16 cellular contexts compared by ENCODE assay signal in the genomic region with DNA sequence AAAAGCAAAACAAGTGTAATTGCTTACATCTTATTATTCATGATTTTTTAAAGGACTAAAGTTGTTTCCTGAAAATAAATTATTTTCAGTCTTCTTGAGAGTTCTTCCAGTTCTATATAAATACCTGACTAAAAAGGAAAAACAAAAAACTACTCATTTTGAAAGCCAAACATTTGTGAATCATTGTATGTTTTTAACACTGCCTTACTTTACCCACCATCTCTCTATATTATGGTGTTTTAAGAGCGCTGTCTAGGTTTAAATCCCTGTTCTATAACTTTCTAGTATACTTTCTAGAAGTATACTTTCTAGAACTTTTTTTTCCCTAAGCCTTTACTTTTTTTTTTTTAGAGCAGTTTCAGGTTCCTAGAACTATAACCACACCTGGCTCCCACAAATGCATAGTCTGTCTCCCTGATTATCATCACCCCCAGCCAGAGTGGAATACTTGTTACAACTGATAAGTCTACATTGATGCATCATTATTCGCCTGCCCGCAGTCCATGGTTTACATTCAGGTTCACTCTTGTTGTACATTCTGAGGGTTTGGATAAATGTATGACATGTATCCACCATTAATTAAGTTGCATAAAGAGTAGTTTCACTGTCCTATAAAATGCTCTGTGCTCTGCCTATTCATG. TPM values are rescaled to one million over a fixed set of nuclear protein-coding genes. Genes with fewer than 3 reads are reported as not detected.
DNase-seq lines count a peak whose midpoint lies in the region; ATAC-seq and TF ChIP-seq lines count a peak whose summit lies in the region.
"Had no signal": no experiment of that assay in that cellular context is flagged by ENCODE, and none has a peak within 500 bp of the region (broad histone marks: within the 10 kb centered on the region; RNA-seq: fewer than 3 reads in every experiment).

No MANE protein-coding gene starts in this region.

- peaks cover 100% of the 10 kb centered on the region for H3K79me2 ChIP-seq in Loucy (ENCODE audit: insufficient read depth, low read length)

- H3K27ac Mint-ChIP-seq in activated naive CD4-positive, alpha-beta T cell treated with anti-CD3 and anti-CD28 coated beads for 36 hours, result peak overlapping the region; percentile 25
- H3K27ac Mint-ChIP-seq in activated naive CD8-positive, alpha-beta T cell, result peak overlapping the region; percentile 79

- H3K9me2 ChIP-seq in Loucy (replicated peaks; ENCODE audit: low read depth, low read length), result no peaks in the 10 kb centered on the region

- no peak overlapping the region for H3K4me3 Mint-ChIP-seq in activated naive CD4-positive, alpha-beta T cell treated with anti-CD3 and anti-CD28 coated beads for 36 hours
- H3K4me3 Mint-ChIP-seq in activated naive CD8-positive, alpha-beta T cell, result peak overlapping the region; percentile 32

- H3K9ac ChIP-seq in Loucy (ENCODE audit: low read depth, low read length, poor library complexity, severe bottlenecking), result no peak overlapping the region
- H3K9ac ChIP-seq: BLaER1, KMS-11 had no signal

- H4K20me1 ChIP-seq in Loucy (ENCODE audit: insufficient read depth, low read length, poor library complexity, severe bottlenecking), result peaks cover 97% of the 10 kb centered on the region

- H3K27me3 ChIP-seq in Loucy (ENCODE audit: insufficient read depth, low read length, poor library complexity, severe bottlenecking), result no peaks in the 10 kb centered on the region
- H3K27me3 ChIP-seq: BLaER1, MG63 had no signal

- H2AFZ ChIP-seq in Loucy (ENCODE audit: low read length), result no peak overlapping the region

- no peak for TF ChIP-seq CTCF in Loucy (conservative IDR thresholded peaks at IDR 0.05; ENCODE audit: low read length)

- no peaks in the 10 kb centered on the region for H3F3A ChIP-seq in Loucy (ENCODE audit: low read depth)

- peaks cover 73% of the 10 kb centered on the region for H3K4me1 Mint-ChIP-seq in activated naive CD4-positive, alpha-beta T cell treated with anti-CD3 and anti-CD28 coated beads for 36 hours (ENCODE audit: low read depth)
- peaks cover 82% of the 10 kb centered on the region for H3K4me1 Mint-ChIP-seq in activated naive CD8-positive, alpha-beta T cell (ENCODE audit: low read depth)

- H3K36me3 ChIP-seq in Loucy (ENCODE audit: insufficient read depth, low read length), result peaks cover 5% of the 10 kb centered on the region; the same call in 1 of the 2 replicates

- peaks cover 54% of the 10 kb centered on the region for H3K4me1 ChIP-seq in Loucy (ENCODE audit: insufficient read depth, low read length, poor library complexity, severe bottlenecking)
- H3K4me1 ChIP-seq: BLaER1 had no signal

- intact Hi-C loops in activated naive CD4-positive, alpha-beta T cell treated with anti-CD3 and anti-CD28 coated beads for 36 hours (cut with micrococcal nuclease), result loop anchor here (1.0 kb wide), 2 partner anchors 8 to 18 kb away; no protein-coding TSS in a partner anchor

- CTCF ChIA-PET in activated naive CD4-positive, alpha-beta T cell treated with anti-CD3 and anti-CD28 coated beads for 36 hours (lab: Charles Lee), result interaction anchor here (1.2 to 1.3 kb wide), 2 partner anchors 11 to 13 kb away, joined by 4 to 7 read pairs; no protein-coding TSS in a partner anchor

- peak overlapping the region; percentile 73 for H3K4me2 ChIP-seq in Loucy (ENCODE audit: low read depth, low read length, poor library complexity, severe bottlenecking)
- H3K4me2 ChIP-seq: BLaER1, KMS-11 had no signal

- H3K27me3 Mint-ChIP-seq in activated naive CD4-positive, alpha-beta T cell treated with anti-CD3 and anti-CD28 coated beads for 36 hours (ENCODE audit: low read depth), result no peaks in the 10 kb centered on the region
- no peaks in the 10 kb centered on the region for H3K27me3 Mint-ChIP-seq in activated naive CD8-positive, alpha-beta T cell

- peak; percentile 29 for DNase-seq in activated naive CD4-positive, alpha-beta T cell treated with anti-CD3 and anti-CD28 coated beads for 36 hours
- no peak for DNase-seq in activated naive CD4-positive, alpha-beta T cell (lab: John Stamatoyannopoulos, UW)
- DNase-seq in stimulated activated naive CD8-positive, alpha-beta T cell treated with anti-CD3 and anti-CD28 coated beads, Interleukin-15, Interleukin-2, amounts not matched to agents 100 U/mL and 50 U/mL, for 24 hours, result no peak
- no peak for DNase-seq in AG20443 (ENCODE audit: low spot score)
- DNase-seq: DMS153, MG63, NCI-H1105, NCI-H1694 treated with DMSO at 0.1 percent for 48 hours, NCI-H345, NCI-H526 treated with DMSO at 0.1 percent for 48 hours, PC-3 had no signal

- peak; percentile 54 for ATAC-seq in stimulated activated naive CD8-positive, alpha-beta T cell treated with anti-CD3 and anti-CD28 coated beads, Interleukin-15, Interleukin-2, amounts not matched to agents 100 U/mL and 50 U/mL, for 24 hours
- ATAC-seq in SK-N-SH treated with all-trans-retinoic acid at 6 μM for 48 hours, result no peak
- ATAC-seq: PC-3 had no signal

- no peaks in the 10 kb centered on the region for H3K9me3 ChIP-seq in Loucy (ENCODE audit: insufficient read depth, low read depth, low read length)
- H3K9me3 ChIP-seq: MG63 had no signal

- no peaks in the 10 kb centered on the region for H3K9me3 Mint-ChIP-seq in activated naive CD4-positive, alpha-beta T cell treated with anti-CD3 and anti-CD28 coated beads for 36 hours
- no peaks in the 10 kb centered on the region for H3K9me3 Mint-ChIP-seq in activated naive CD8-positive, alpha-beta T cell (ENCODE audit: low read depth)

- peak overlapping the region; percentile 10 for H3K4me3 ChIP-seq in Loucy (ENCODE audit: low read length, poor library complexity, severe bottlenecking)
- H3K4me3 ChIP-seq: BLaER1, MG63 had no signal

- peaks cover 6% of the 10 kb centered on the region for H3K36me3 Mint-ChIP-seq in activated naive CD4-positive, alpha-beta T cell treated with anti-CD3 and anti-CD28 coated beads for 36 hours (ENCODE audit: low read depth)
- H3K36me3 Mint-ChIP-seq in activated naive CD8-positive, alpha-beta T cell, result peaks cover 5% of the 10 kb centered on the region

TF ChIP-seq in SK-N-SH treated with all-trans-retinoic acid at 6 μM for 48 hours, 23 proteins besides CTCF, POLR2A, EP300 and RAD21 (continues in another document):
- TF ChIP-seq ZNF70 (CRISPR knock-in tag; IDR thresholded peaks at IDR 0.05), result no peak
- TF ChIP-seq GLIS3 (CRISPR knock-in tag; IDR thresholded peaks at IDR 0.05), result no peak
- no peak for TF ChIP-seq ZNF8 (CRISPR knock-in tag; IDR thresholded peaks at IDR 0.05)
- no peak for TF ChIP-seq ZFP30 (CRISPR knock-in tag; IDR thresholded peaks at IDR 0.05)
- TF ChIP-seq, protein P1, sequence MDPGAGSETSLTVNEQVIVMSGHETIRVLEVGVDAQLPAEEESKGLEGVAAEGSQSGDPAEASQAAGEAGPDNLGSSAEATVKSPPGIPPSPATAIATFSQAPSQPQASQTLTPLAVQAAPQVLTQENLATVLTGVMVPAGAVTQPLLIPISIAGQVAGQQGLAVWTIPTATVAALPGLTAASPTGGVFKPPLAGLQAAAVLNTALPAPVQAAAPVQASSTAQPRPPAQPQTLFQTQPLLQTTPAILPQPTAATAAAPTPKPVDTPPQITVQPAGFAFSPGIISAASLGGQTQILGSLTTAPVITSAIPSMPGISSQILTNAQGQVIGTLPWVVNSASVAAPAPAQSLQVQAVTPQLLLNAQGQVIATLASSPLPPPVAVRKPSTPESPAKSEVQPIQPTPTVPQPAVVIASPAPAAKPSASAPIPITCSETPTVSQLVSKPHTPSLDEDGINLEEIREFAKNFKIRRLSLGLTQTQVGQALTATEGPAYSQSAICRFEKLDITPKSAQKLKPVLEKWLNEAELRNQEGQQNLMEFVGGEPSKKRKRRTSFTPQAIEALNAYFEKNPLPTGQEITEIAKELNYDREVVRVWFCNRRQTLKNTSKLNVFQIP (CRISPR knock-in tag; IDR thresholded peaks at IDR 0.05; ENCODE audit: borderline replicate concordance, low read depth), result no peak
- no peak for TF ChIP-seq SNAI2 (CRISPR knock-in tag; IDR thresholded peaks at IDR 0.05)
- no peak for TF ChIP-seq ZNF565 (CRISPR knock-in tag; conservative IDR thresholded peaks at IDR 0.05; ENCODE audit: low read depth)
- TF ChIP-seq, protein P2, sequence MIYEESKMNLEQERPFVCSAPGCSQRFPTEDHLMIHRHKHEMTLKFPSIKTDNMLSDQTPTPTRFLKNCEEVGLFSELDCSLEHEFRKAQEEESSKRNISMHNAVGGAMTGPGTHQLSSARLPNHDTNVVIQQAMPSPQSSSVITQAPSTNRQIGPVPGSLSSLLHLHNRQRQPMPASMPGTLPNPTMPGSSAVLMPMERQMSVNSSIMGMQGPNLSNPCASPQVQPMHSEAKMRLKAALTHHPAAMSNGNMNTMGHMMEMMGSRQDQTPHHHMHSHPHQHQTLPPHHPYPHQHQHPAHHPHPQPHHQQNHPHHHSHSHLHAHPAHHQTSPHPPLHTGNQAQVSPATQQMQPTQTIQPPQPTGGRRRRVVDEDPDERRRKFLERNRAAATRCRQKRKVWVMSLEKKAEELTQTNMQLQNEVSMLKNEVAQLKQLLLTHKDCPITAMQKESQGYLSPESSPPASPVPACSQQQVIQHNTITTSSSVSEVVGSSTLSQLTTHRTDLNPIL (CRISPR knock-in tag; IDR thresholded peaks at IDR 0.05; ENCODE audit: low read depth), result no peak
- TF ChIP-seq RARB (CRISPR knock-in tag; IDR thresholded peaks at IDR 0.05), result no peak
- no peak for TF ChIP-seq ZC3H10 (CRISPR knock-in tag; IDR thresholded peaks at IDR 0.05)
- TF ChIP-seq, protein P3, sequence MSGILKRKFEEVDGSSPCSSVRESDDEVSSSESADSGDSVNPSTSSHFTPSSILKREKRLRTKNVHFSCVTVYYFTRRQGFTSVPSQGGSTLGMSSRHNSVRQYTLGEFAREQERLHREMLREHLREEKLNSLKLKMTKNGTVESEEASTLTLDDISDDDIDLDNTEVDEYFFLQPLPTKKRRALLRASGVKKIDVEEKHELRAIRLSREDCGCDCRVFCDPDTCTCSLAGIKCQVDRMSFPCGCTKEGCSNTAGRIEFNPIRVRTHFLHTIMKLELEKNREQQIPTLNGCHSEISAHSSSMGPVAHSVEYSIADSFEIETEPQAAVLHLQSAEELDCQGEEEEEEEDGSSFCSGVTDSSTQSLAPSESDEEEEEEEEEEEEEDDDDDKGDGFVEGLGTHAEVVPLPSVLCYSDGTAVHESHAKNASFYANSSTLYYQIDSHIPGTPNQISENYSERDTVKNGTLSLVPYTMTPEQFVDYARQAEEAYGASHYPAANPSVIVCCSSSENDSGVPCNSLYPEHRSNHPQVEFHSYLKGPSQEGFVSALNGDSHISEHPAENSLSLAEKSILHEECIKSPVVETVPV (CRISPR knock-in tag; IDR thresholded peaks at IDR 0.05), result no peak
- no peak for TF ChIP-seq PPARA (CRISPR knock-in tag; IDR thresholded peaks at IDR 0.05; ENCODE audit: borderline replicate concordance)

RNA-seq across cellular contexts. Expression of a gene that starts 9.8 kb away (rescaled TPM):
- total RNA-seq in activated naive CD4-positive, alpha-beta T cell treated with anti-CD3 and anti-CD28 coated beads for 36 hours, result 10 to 100 TPM; 13.6 to 14.3 TPM

RNA-seq across cellular contexts. Expression of a gene that starts 43.2 kb away (rescaled TPM):
- total RNA-seq in activated naive CD4-positive, alpha-beta T cell treated with anti-CD3 and anti-CD28 coated beads for 36 hours, result 1 to 10 TPM; 5.4 to 6.3 TPM
